8 cellular contexts compared by ENCODE assay signal in the genomic region with DNA sequence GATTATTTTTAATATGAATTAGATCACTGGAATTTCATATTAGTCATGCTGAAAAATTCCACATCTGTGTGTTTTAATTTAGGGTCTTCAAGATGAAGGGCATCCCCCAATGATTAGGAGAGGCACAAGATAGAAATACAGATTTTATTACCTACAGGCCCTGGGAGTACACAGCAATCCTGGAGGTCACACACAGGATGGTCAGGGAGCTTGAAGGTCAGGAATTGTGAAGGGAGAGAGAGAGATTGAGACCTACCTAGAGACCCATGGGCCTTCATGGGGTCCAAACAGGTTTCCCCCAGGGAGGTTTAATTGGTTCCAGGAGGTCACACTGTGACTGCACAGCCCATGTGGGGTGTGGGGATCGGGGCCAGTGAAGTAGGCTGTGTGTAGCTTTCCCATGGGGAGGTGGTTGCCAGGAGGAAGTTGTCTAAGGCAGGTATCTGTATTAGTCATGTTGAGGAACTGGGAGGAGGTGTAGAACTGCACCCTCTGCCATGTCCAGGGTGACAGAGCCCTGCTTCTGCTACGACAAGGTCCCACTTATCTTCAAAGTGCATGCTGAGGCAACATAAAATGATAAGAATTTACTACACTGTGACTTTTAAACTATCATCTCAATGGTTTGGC. TPM values are rescaled to one million over a fixed set of nuclear protein-coding genes. Genes with fewer than 3 reads are reported as not detected.
A peak's percentile ranks its signal among the peaks of the same experiment; 100 is the strongest.
DNase-seq lines count a peak whose midpoint lies in the region; ATAC-seq, FAIRE-seq and TF ChIP-seq lines count a peak whose summit lies in the region.

No MANE protein-coding gene starts in this region.

- H3K4me3 ChIP-seq in AG04450 (ENCODE audit: low read depth, low read length): no peak overlapping the region
- H3K4me3 ChIP-seq in body of pancreas: no peak overlapping the region

- H3K9me3 ChIP-seq in AG04450 (ENCODE audit: control insufficient read depth, insufficient read depth, low read length) (no peaks in the 10 kb centered on the region; the same call in 1 of the 2 replicates), body of pancreas (no peaks in the 10 kb centered on the region)

- peaks cover 39% of the 10 kb centered on the region for H3K4me1 ChIP-seq in body of pancreas

- no peak for TF ChIP-seq POLR2A in body of pancreas (IDR thresholded peaks at IDR 0.05)

- H3K27ac ChIP-seq in AG04450 (ENCODE audit: low read depth, low read length) (peak overlapping the region; percentile 63), body of pancreas (peak overlapping the region in 1 of 4 donors; percentile 18)

- no peaks in the 10 kb centered on the region for H3K36me3 ChIP-seq in body of pancreas (replicated peaks in 1 of 2; ENCODE audit: insufficient read depth in 1 of 2, low read depth in 2 of 2)

- DNase-seq in AG04450 (ENCODE audit: low read depth, low spot score) (no peak), body of pancreas (peak; percentile 25 to 46 (median 34)), urothelium cell line (ENCODE audit: low spot score) (peak; percentile 20), NCI-H510A (lab: John Stamatoyannopoulos, UW) (no peak), NCI-H2227 treated with DMSO at 0.1 percent for 48 hours (lab: John Stamatoyannopoulos, UW) (no peak), activated gamma-delta T cell treated with Interleukin-2 at 50 U/mL for 16 hours (no peak)

- ATAC-seq in GM19397 (IDR thresholded peaks at IDR 0.05; ENCODE audit: unreplicated experiment): peak; percentile 78
- ATAC-seq in HG03280 (IDR thresholded peaks at IDR 0.05; ENCODE audit: unreplicated experiment): peak; percentile 69
- ATAC-seq in body of pancreas: peak; percentile 83

- intact Hi-C loops in body of pancreas (cut with DNase I): no loop called here

- POLR2A ChIA-PET in AG04450 (lab: Yijun Ruan, JAX): no interaction called here

- 15 to 36% methylated on average over 1 to 2 of the region's 2 CpGs for WGBS in body of pancreas, 2 donors

- CTCF ChIA-PET in AG04450 (lab: Charles Lee): interaction anchor here (2.1 kb wide), 1 partner anchor 32 kb away, joined by 8 read pairs; no protein-coding TSS in a partner anchor

- H3K27me3 ChIP-seq in AG04450 (ENCODE audit: control insufficient read depth, insufficient read depth, low read length): no peaks in the 10 kb centered on the region
- H3K27me3 ChIP-seq in body of pancreas: no peaks in the 10 kb centered on the region

- TF ChIP-seq CTCF in AG04450 (IDR thresholded peaks at IDR 0.05; ENCODE audit: low read depth, low read length) (no peak), body of pancreas (IDR thresholded peaks at IDR 0.05) (no peak)

- FAIRE-seq in urothelium cell line (lab: Jason Lieb, UNC): no peak

RNA-seq across cellular contexts. Expression of gene SNX9, which starts 18.3 kb away (rescaled TPM):
- 52.4 and 58.7 TPM in 2 replicates for polyA plus RNA-seq in AG04450 (2011; rRNA removed)
- polyA minus RNA-seq in AG04450 (2011; rRNA and poly(A)+ RNA removed): 34.0 and 37.8 TPM in 2 replicates
- 10 to 100 TPM; 19.8 to 24.1 TPM for total RNA-seq in body of pancreas

Comparison
In these comparisons a context has a peak if more than half of its experiments do, and no peak if none do; other contexts are left out.
1. DNase-seq: peak in body of pancreas (4 of 4) and urothelium cell line (single experiment); none in AG04450 (single experiment), NCI-H510A (single experiment), NCI-H2227 treated with DMSO at 0.1 percent for 48 hours (single experiment) and activated gamma-delta T cell treated with Interleukin-2 at 50 U/mL for 16 hours (single experiment).
2. Peak in every context shown above with its lines, with median percentiles within 50 percentile points of each other: ATAC-seq.